In the genomic region with DNA sequence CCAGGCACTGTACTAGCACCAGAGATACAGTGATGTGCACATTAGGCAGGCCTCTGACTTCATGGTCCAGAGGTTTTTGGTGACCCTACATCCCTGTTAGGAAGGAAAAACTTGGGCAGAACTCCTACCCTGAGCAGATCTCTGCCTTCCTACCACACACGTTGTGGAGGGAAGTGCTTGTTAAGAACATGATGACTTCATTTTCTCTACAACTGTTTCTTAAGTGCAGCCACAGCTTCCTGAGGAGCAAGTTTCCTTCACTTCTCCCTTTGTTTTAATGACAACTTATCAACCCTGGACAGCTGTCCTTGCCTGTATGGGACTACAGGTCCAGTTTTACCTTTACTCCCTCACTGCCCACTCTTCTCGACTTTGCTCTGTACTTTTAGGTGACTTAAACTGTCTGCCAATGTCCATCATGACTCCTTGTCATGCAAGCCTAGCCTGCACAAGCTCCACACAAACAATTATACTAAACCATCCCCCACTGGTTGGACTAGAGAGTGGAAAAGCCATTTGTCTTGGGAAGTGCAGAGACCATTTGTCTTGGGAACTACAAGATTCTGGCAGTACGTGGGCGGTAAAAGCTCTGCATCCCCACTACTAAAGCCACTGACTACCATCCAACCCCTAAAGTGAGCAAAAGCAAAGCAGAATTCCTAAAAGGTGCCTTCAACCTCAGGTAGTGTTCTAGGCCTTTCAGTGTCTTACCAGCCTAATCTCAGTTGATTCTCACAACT, we compare ENCODE assay signal across 1 cellular context.
TF ChIP-seq lines count a peak whose summit lies in the region.

No MANE protein-coding gene starts in this region.

TF ChIP-seq in WTC11, 78 proteins besides CTCF, POLR2A, EP300 and RAD21 (continued from another document):
- TF ChIP-seq, protein P1, sequence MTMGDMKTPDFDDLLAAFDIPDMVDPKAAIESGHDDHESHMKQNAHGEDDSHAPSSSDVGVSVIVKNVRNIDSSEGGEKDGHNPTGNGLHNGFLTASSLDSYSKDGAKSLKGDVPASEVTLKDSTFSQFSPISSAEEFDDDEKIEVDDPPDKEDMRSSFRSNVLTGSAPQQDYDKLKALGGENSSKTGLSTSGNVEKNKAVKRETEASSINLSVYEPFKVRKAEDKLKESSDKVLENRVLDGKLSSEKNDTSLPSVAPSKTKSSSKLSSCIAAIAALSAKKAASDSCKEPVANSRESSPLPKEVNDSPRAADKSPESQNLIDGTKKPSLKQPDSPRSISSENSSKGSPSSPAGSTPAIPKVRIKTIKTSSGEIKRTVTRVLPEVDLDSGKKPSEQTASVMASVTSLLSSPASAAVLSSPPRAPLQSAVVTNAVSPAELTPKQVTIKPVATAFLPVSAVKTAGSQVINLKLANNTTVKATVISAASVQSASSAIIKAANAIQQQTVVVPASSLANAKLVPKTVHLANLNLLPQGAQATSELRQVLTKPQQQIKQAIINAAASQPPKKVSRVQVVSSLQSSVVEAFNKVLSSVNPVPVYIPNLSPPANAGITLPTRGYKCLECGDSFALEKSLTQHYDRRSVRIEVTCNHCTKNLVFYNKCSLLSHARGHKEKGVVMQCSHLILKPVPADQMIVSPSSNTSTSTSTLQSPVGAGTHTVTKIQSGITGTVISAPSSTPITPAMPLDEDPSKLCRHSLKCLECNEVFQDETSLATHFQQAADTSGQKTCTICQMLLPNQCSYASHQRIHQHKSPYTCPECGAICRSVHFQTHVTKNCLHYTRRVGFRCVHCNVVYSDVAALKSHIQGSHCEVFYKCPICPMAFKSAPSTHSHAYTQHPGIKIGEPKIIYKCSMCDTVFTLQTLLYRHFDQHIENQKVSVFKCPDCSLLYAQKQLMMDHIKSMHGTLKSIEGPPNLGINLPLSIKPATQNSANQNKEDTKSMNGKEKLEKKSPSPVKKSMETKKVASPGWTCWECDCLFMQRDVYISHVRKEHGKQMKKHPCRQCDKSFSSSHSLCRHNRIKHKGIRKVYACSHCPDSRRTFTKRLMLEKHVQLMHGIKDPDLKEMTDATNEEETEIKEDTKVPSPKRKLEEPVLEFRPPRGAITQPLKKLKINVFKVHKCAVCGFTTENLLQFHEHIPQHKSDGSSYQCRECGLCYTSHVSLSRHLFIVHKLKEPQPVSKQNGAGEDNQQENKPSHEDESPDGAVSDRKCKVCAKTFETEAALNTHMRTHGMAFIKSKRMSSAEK (CRISPR knock-in tag; IDR thresholded peaks at IDR 0.05; ENCODE audit: borderline replicate concordance): no peak
- TF ChIP-seq, protein P2, sequence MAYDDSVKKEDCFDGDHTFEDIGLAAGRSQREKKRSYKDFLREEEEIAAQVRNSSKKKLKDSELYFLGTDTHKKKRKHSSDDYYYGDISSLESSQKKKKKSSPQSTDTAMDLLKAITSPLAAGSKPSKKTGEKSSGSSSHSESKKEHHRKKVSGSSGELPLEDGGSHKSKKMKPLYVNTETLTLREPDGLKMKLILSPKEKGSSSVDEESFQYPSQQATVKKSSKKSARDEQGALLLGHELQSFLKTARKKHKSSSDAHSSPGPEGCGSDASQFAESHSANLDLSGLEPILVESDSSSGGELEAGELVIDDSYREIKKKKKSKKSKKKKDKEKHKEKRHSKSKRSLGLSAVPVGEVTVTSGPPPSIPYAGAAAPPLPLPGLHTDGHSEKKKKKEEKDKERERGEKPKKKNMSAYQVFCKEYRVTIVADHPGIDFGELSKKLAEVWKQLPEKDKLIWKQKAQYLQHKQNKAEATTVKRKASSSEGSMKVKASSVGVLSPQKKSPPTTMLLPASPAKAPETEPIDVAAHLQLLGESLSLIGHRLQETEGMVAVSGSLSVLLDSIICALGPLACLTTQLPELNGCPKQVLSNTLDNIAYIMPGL (CRISPR knock-in tag; IDR thresholded peaks at IDR 0.05): no peak
- no peak for TF ChIP-seq MXD4 (CRISPR knock-in tag; IDR thresholded peaks at IDR 0.05; ENCODE audit: borderline replicate concordance)
- TF ChIP-seq, protein P3, sequence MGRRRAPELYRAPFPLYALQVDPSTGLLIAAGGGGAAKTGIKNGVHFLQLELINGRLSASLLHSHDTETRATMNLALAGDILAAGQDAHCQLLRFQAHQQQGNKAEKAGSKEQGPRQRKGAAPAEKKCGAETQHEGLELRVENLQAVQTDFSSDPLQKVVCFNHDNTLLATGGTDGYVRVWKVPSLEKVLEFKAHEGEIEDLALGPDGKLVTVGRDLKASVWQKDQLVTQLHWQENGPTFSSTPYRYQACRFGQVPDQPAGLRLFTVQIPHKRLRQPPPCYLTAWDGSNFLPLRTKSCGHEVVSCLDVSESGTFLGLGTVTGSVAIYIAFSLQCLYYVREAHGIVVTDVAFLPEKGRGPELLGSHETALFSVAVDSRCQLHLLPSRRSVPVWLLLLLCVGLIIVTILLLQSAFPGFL (CRISPR knock-in tag; IDR thresholded peaks at IDR 0.05; ENCODE audit: borderline replicate concordance): no peak
- no peak for TF ChIP-seq FOXJ3 (CRISPR knock-in tag; IDR thresholded peaks at IDR 0.05; ENCODE audit: borderline replicate concordance)
- no peak for TF ChIP-seq ZNF232 (CRISPR knock-in tag; IDR thresholded peaks at IDR 0.05)
- TF ChIP-seq NR2C2 (CRISPR knock-in tag; IDR thresholded peaks at IDR 0.05): no peak
- TF ChIP-seq FOXP1 (CRISPR knock-in tag; IDR thresholded peaks at IDR 0.05; ENCODE audit: borderline replicate concordance): no peak
- TF ChIP-seq, protein P4, sequence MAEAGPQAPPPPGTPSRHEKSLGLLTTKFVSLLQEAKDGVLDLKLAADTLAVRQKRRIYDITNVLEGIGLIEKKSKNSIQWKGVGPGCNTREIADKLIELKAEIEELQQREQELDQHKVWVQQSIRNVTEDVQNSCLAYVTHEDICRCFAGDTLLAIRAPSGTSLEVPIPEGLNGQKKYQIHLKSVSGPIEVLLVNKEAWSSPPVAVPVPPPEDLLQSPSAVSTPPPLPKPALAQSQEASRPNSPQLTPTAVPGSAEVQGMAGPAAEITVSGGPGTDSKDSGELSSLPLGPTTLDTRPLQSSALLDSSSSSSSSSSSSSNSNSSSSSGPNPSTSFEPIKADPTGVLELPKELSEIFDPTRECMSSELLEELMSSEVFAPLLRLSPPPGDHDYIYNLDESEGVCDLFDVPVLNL (CRISPR knock-in tag; IDR thresholded peaks at IDR 0.05; ENCODE audit: borderline replicate concordance, low read depth): no peak
- TF ChIP-seq MYBL2 (CRISPR knock-in tag; IDR thresholded peaks at IDR 0.05): no peak
- no peak for TF ChIP-seq KAT7 (CRISPR knock-in tag; IDR thresholded peaks at IDR 0.05; ENCODE audit: borderline replicate concordance)
- TF ChIP-seq, protein P5, sequence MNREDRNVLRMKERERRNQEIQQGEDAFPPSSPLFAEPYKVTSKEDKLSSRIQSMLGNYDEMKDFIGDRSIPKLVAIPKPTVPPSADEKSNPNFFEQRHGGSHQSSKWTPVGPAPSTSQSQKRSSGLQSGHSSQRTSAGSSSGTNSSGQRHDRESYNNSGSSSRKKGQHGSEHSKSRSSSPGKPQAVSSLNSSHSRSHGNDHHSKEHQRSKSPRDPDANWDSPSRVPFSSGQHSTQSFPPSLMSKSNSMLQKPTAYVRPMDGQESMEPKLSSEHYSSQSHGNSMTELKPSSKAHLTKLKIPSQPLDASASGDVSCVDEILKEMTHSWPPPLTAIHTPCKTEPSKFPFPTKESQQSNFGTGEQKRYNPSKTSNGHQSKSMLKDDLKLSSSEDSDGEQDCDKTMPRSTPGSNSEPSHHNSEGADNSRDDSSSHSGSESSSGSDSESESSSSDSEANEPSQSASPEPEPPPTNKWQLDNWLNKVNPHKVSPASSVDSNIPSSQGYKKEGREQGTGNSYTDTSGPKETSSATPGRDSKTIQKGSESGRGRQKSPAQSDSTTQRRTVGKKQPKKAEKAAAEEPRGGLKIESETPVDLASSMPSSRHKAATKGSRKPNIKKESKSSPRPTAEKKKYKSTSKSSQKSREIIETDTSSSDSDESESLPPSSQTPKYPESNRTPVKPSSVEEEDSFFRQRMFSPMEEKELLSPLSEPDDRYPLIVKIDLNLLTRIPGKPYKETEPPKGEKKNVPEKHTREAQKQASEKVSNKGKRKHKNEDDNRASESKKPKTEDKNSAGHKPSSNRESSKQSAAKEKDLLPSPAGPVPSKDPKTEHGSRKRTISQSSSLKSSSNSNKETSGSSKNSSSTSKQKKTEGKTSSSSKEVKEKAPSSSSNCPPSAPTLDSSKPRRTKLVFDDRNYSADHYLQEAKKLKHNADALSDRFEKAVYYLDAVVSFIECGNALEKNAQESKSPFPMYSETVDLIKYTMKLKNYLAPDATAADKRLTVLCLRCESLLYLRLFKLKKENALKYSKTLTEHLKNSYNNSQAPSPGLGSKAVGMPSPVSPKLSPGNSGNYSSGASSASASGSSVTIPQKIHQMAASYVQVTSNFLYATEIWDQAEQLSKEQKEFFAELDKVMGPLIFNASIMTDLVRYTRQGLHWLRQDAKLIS (CRISPR knock-in tag; IDR thresholded peaks at IDR 0.05; ENCODE audit: borderline replicate concordance): no peak
- TF ChIP-seq, protein P6, sequence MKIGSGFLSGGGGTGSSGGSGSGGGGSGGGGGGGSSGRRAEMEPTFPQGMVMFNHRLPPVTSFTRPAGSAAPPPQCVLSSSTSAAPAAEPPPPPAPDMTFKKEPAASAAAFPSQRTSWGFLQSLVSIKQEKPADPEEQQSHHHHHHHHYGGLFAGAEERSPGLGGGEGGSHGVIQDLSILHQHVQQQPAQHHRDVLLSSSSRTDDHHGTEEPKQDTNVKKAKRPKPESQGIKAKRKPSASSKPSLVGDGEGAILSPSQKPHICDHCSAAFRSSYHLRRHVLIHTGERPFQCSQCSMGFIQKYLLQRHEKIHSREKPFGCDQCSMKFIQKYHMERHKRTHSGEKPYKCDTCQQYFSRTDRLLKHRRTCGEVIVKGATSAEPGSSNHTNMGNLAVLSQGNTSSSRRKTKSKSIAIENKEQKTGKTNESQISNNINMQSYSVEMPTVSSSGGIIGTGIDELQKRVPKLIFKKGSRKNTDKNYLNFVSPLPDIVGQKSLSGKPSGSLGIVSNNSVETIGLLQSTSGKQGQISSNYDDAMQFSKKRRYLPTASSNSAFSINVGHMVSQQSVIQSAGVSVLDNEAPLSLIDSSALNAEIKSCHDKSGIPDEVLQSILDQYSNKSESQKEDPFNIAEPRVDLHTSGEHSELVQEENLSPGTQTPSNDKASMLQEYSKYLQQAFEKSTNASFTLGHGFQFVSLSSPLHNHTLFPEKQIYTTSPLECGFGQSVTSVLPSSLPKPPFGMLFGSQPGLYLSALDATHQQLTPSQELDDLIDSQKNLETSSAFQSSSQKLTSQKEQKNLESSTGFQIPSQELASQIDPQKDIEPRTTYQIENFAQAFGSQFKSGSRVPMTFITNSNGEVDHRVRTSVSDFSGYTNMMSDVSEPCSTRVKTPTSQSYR (CRISPR knock-in tag; IDR thresholded peaks at IDR 0.05): no peak
- no peak for TF ChIP-seq ELF4 (CRISPR knock-in tag; IDR thresholded peaks at IDR 0.05; ENCODE audit: low read depth)
- TF ChIP-seq, protein P7, sequence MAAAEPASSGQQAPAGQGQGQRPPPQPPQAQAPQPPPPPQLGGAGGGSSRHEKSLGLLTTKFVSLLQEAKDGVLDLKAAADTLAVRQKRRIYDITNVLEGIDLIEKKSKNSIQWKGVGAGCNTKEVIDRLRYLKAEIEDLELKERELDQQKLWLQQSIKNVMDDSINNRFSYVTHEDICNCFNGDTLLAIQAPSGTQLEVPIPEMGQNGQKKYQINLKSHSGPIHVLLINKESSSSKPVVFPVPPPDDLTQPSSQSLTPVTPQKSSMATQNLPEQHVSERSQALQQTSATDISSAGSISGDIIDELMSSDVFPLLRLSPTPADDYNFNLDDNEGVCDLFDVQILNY (CRISPR knock-in tag; IDR thresholded peaks at IDR 0.05): no peak
- no peak for TF ChIP-seq ESRRA (CRISPR knock-in tag; IDR thresholded peaks at IDR 0.05; ENCODE audit: borderline replicate concordance)
